In the genomic region with DNA sequence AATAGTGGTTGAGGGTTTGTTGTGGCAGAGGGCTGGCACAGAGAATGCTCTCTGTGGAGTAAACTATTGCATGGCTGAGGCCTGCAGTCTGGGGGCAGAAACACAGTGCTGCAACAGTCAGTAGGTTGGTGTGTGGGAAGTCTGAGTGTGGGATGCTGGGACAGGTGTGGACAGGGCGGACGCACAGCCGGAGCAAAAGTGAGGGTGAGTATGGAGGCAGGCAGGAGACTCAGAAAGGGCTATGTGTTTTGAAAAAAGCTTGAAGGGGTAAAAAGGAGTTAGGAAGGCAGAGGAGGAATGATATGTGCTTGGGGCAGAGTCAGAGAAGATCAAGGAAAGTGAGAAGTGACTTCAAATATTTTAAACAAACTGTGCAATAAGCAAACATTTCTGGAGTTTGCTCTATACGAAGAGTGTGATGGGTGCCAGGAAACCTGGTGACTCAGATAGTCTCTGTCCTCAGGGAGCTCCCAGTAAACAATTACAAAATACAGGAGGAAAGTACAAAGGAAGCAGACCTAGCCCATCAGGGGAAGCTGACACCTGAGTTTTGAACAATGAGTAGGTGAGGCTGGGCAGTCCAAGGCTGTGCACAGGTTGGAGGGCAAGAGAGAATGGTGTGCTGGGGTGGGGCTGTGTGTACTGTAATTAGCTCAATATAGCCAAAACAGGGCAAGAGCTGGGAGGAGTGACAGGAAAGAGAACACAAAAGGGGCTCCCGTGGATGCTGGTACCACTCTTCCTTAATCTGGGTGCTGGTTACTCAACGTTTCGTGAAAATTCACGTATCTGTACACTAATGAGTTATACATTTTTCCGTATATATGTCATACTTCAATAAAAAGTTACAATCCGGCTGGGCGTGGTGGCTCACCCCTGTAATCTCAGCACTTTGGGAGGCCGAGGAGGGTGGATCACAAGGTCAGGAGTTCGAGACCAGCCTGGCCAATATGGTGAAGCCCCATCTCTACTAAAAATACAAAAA, we compare ENCODE assay signal across 14 cellular contexts. TPM values are rescaled to one million over a fixed set of nuclear protein-coding genes. Genes with fewer than 3 reads are reported as not detected.
DNase-seq lines count a peak whose midpoint lies in the region; ATAC-seq, FAIRE-seq and TF ChIP-seq lines count a peak whose summit lies in the region.
"Had no signal": no experiment of that assay in that cellular context is flagged by ENCODE, and none has a peak within 500 bp of the region (broad histone marks: within the 10 kb centered on the region; RNA-seq: fewer than 3 reads in every experiment).

No MANE protein-coding gene starts in this region.

- WGBS in H1 (ENCODE audit: extremely low coverage in 1 of 2, insufficient coverage in 1 of 2, insufficient read length in 1 of 2, insufficient replicate concordance in 2 of 2, low coverage in 1 of 2, low lambda C conversion rate in 2 of 2, missing lambda C conversion rate in 1 of 2), 2 experiments: 94% methylated on average over 13 of the region's 13 CpGs; no CpG with 5 or more reads in 1 of the 2 experiments

- DNase-seq in DMS53 (lab: John Stamatoyannopoulos, UW): peak; percentile 32
- no peak for DNase-seq in DMS53 treated with DMSO at 0.1 percent for 48 hours (lab: John Stamatoyannopoulos, UW; ENCODE audit: unreplicated experiment)
- peak; percentile 28 for DNase-seq in NCI-H460 (ENCODE audit: extremely low read depth, low read depth)
- DNase-seq in H1 (ENCODE audit: low read depth in 1 of 2, low spot score in 2 of 2): no peak
- DNase-seq in neural crest cell (ENCODE audit: low read depth, low spot score): no peak
- no peak for DNase-seq in naive thymus-derived CD8-positive, alpha-beta T cell
- no peak for DNase-seq in SJCRH30
- DNase-seq: DMS 273 treated with DMSO at 0.1 percent for 48 hours, hippocampal formation, NCI-H510A, psoas muscle had no signal

- CTCF ChIA-PET in H1 (lab: Charles Lee; ENCODE audit: partially characterized antibody): interaction anchor here (0.6 to 1.6 kb wide), 5 partner anchors 8 to 284 kb away, joined by 3 to 6 read pairs (median 4); no protein-coding TSS in a partner anchor

- no peak overlapping the region for H3K4ac ChIP-seq in H1 (replicated peaks; ENCODE audit: insufficient read length, low read depth, low read length)

- H3K27ac Mint-ChIP-seq in neural crest cell (ENCODE audit: unreplicated experiment): peak overlapping the region; percentile 4
- peak overlapping the region in 3 of 10 donors; percentile 45 to 63 (median 46) for H3K27ac Mint-ChIP-seq in naive thymus-derived CD8-positive, alpha-beta T cell

- FAIRE-seq in H1 (lab: Jason Lieb, UNC): no peak
- FAIRE-seq: GM12891 had no signal

- H3K4me2 ChIP-seq in H1 (ENCODE audit: insufficient read depth in 1 of 2, low read depth in 2 of 2, low read length in 2 of 2): no peak overlapping the region

- H3K14ac ChIP-seq in H1 (ENCODE audit: insufficient read length): no peak overlapping the region

- no peaks in the 10 kb centered on the region for H3K79me2 ChIP-seq in H1 (ENCODE audit: control insufficient read depth in 1 of 2, insufficient read depth in 2 of 2, low read length in 2 of 2)

- no peaks in the 10 kb centered on the region for H4K20me1 ChIP-seq in H1 (replicated peaks in 1 of 2; ENCODE audit: control insufficient read depth in 1 of 2, insufficient read depth in 2 of 2, low read length in 2 of 2)

- H3K9me3 ChIP-seq in H1 (ENCODE audit: insufficient read depth in 2 of 2, low read depth in 1 of 2, low read length in 1 of 2): peaks cover 0 to 4% of the 10 kb centered on the region in 2 experiments; a peak in 1 of 4 replicates
- no peaks in the 10 kb centered on the region; the same call in 1 of the 2 replicates for H3K9me3 ChIP-seq in SJCRH30 (replicated peaks)
- H3K9me3 ChIP-seq: psoas muscle had no signal

- H2BK20ac ChIP-seq in H1 (ENCODE audit: low read length): no peak overlapping the region

- H3K4me3 Mint-ChIP-seq in neural crest cell: no peak overlapping the region
- no peak overlapping the region for H3K4me3 Mint-ChIP-seq in naive thymus-derived CD8-positive, alpha-beta T cell

- peaks cover 11% of the 10 kb centered on the region for H3K4me1 Mint-ChIP-seq in neural crest cell
- peaks cover 0 to 13% (median 6%) of the 10 kb centered on the region in 4 donors for H3K4me1 Mint-ChIP-seq in naive thymus-derived CD8-positive, alpha-beta T cell

- peaks cover 6% of the 10 kb centered on the region for H3K9me3 Mint-ChIP-seq in neural crest cell
- no peaks in the 10 kb centered on the region for H3K9me3 Mint-ChIP-seq in naive thymus-derived CD8-positive, alpha-beta T cell

- H2BK12ac ChIP-seq in H1 (ENCODE audit: low read depth, low read length): no peak overlapping the region

- no peak overlapping the region for H3K18ac ChIP-seq in H1 (ENCODE audit: extremely low read depth, low read length)

- H3K4me1 ChIP-seq in H1 (replicated peaks in 1 of 4; ENCODE audit: control insufficient read depth in 3 of 4, insufficient read depth in 4 of 4, low read length in 3 of 4): no peaks in the 10 kb centered on the region
- no peaks in the 10 kb centered on the region for H3K4me1 ChIP-seq in SJCRH30

- no peak overlapping the region for H2BK15ac ChIP-seq in H1 (ENCODE audit: low read length)

- TF ChIP-seq CTCF in H1 (IDR thresholded peaks at IDR 0.05; ENCODE audit: control extremely low read depth in 1 of 3, insufficient read depth in 1 of 3, low read depth in 1 of 3, low read length in 3 of 3) (no peak), neural crest cell (conservative IDR thresholded peaks at IDR 0.05) (no peak)

- no peak overlapping the region for H3K4me3 ChIP-seq in H1 (ENCODE audit: extremely low read depth in 1 of 4, insufficient read depth in 2 of 4, low read depth in 3 of 4, low read length in 4 of 4)
- no peak overlapping the region for H3K4me3 ChIP-seq in SJCRH30
- H3K4me3 ChIP-seq: psoas muscle had no signal

- no peak overlapping the region for H3K9ac ChIP-seq in H1 (replicated peaks in 1 of 4; ENCODE audit: extremely low read depth in 1 of 4, low read depth in 3 of 4, low read length in 3 of 4)

- no peak overlapping the region for H2AFZ ChIP-seq in H1 (ENCODE audit: low read length)

- H3K36me3 ChIP-seq in H1 (ENCODE audit: control insufficient read depth in 2 of 4, insufficient read depth in 4 of 4, low read length in 3 of 4) (no peaks in the 10 kb centered on the region; a peak in 1 of 8 replicates), SJCRH30 (peaks cover 21% of the 10 kb centered on the region)

- no peaks in the 10 kb centered on the region for H3K27me3 Mint-ChIP-seq in neural crest cell (ENCODE audit: low read depth)
- H3K27me3 Mint-ChIP-seq in naive thymus-derived CD8-positive, alpha-beta T cell: no peaks in the 10 kb centered on the region

- no peak for TF ChIP-seq POLR2A in H1 (IDR thresholded peaks at IDR 0.05; ENCODE audit: control extremely low read depth in 1 of 2, low read depth in 2 of 2, low read length in 2 of 2)

- H2BK120ac ChIP-seq in H1 (replicated peaks; ENCODE audit: low read depth, low read length): no peak overlapping the region

- no peak overlapping the region for H4K5ac ChIP-seq in H1 (ENCODE audit: insufficient read length, low read depth, low read length)

- H3K56ac ChIP-seq in H1 (replicated peaks; ENCODE audit: insufficient read length, low read depth, low read length): no peak overlapping the region

- peaks cover 37% of the 10 kb centered on the region for H3K36me3 Mint-ChIP-seq in neural crest cell (ENCODE audit: low read depth)
- peaks cover 18 to 67% (median 38%) of the 10 kb centered on the region in 3 donors for H3K36me3 Mint-ChIP-seq in naive thymus-derived CD8-positive, alpha-beta T cell

- H3K27me3 ChIP-seq in H1 (replicated peaks in 1 of 4; ENCODE audit: control insufficient read depth in 3 of 4, extremely low read depth in 1 of 4, insufficient read depth in 3 of 4, low read length in 3 of 4) (no peaks in the 10 kb centered on the region), SJCRH30 (no peaks in the 10 kb centered on the region)

- no peak for TF ChIP-seq RAD21 in H1 (IDR thresholded peaks at IDR 0.05 in 1 of 2, conservative IDR thresholded peaks at IDR 0.05 in 1 of 2; ENCODE audit: low read depth in 2 of 2, low read length in 2 of 2)

- H3K27ac ChIP-seq in H1 (ENCODE audit: low read depth, low read length) (no peak overlapping the region), SJCRH30 (no peak overlapping the region)
- H3K27ac ChIP-seq: 22Rv1, psoas muscle had no signal

- no peaks in the 10 kb centered on the region for H3K23me2 ChIP-seq in H1 (ENCODE audit: low read depth, low read length)

- no peaks in the 10 kb centered on the region for H3K79me1 ChIP-seq in H1 (ENCODE audit: low read depth, low read length)

- POLR2A ChIA-PET in H1 (lab: Charles Lee; ENCODE audit: partially characterized antibody): no interaction called here
- POLR2A ChIA-PET in naive thymus-derived CD8-positive, alpha-beta T cell (lab: Charles Lee): no interaction called here

- no peak overlapping the region for H2BK5ac ChIP-seq in H1 (ENCODE audit: low read depth, low read length)

- no peak for ATAC-seq in naive thymus-derived CD8-positive, alpha-beta T cell
- ATAC-seq in HG02981 (IDR thresholded peaks at IDR 0.05; ENCODE audit: unreplicated experiment): no peak
- ATAC-seq: psoas muscle had no signal

- no peak overlapping the region for H3K23ac ChIP-seq in H1 (ENCODE audit: insufficient read length)

- H4K91ac ChIP-seq in H1 (replicated peaks; ENCODE audit: insufficient read length, low read length): no peak overlapping the region

- TF ChIP-seq EP300 in H1 (IDR thresholded peaks at IDR 0.05; ENCODE audit: borderline replicate concordance in 1 of 2, low read depth in 2 of 2, low read length in 2 of 2): no peak

- H4K8ac ChIP-seq in H1 (ENCODE audit: extremely low read depth, insufficient read depth, low read length): peak overlapping the region; percentile 38

- no peak overlapping the region for H2AK5ac ChIP-seq in H1 (ENCODE audit: low read depth, low read length)

TF ChIP-seq in H1, 55 proteins besides CTCF, POLR2A, EP300 and RAD21 (continues in another document):
- no peak for TF ChIP-seq SP1 (IDR thresholded peaks at IDR 0.05; ENCODE audit: low read depth, low read length)

RNA-seq across cellular contexts. Expression of a gene that starts 55.2 kb away (rescaled TPM):
- total RNA-seq in NCI-H460 (2014; rRNA removed; shearing (Covaris generic)): 34.9 and 38.3 TPM in 2 replicates
- polyA plus RNA-seq in NCI-H460 (2014; cell fraction: nucleus; rRNA removed): 11.4 and 31.7 TPM in 2 replicates
- total RNA-seq in H1 (2021; fragmentation: NEBNext Ultra II Directional; extraction: Animal tissue kit (Norgen Biotek cat#: 25700)): 27.9 and 28.3 TPM in 2 replicates
- polyA plus RNA-seq in H1 (2011; rRNA removed): 80.9 and 117 TPM in 2 replicates
- polyA plus RNA-seq in H1 (2011; cell fraction: cytosol; rRNA removed): 64.1 TPM
- 33.7 TPM for polyA plus RNA-seq in H1 (2011; cell fraction: nucleus; rRNA removed)
- polyA plus RNA-seq in H1 (2012, experiment 1 of 2): 31.2 to 32.5 TPM (median 31.9 TPM) in 4 replicates
- 32.1 TPM for polyA plus RNA-seq in H1 (2012, experiment 2 of 2)
- 72.9 TPM for polyA plus RNA-seq in H1 (2013, experiment 1 of 2)
- polyA plus RNA-seq in H1 (2013, experiment 2 of 2): 73.5 TPM
- 73.7 and 78.8 TPM in 2 replicates for polyA minus RNA-seq in H1 (2011; rRNA and poly(A)+ RNA removed)
- polyA minus RNA-seq in H1 (2011; cell fraction: cytosol; rRNA and poly(A)+ RNA removed): 20.8 TPM
- polyA minus RNA-seq in H1 (2011; cell fraction: nucleus; rRNA and poly(A)+ RNA removed): 27.6 TPM
- total RNA-seq in neural crest cell: 54.9 and 55.5 TPM in 2 replicates
- 10 to 100 TPM; 11.4 to 14.0 TPM for total RNA-seq in naive thymus-derived CD8-positive, alpha-beta T cell
- polyA plus RNA-seq in naive thymus-derived CD8-positive, alpha-beta T cell: 10 to 100 TPM; 18.3 to 25.4 (median 23.2) TPM
- 48.2 and 50.5 TPM in 2 replicates for total RNA-seq in SJCRH30 (2014; rRNA removed; shearing (Covaris generic))

Comparison
In these comparisons a context has a peak if more than half of its experiments do, and no peak if none do; other contexts are left out.
1. DNase-seq: peak in DMS53 (single experiment) and NCI-H460 (single experiment); none in DMS53 treated with DMSO at 0.1 percent for 48 hours (single experiment), H1 (0 of 2), neural crest cell (single experiment), naive thymus-derived CD8-positive, alpha-beta T cell (0 of 10) and SJCRH30 (0 of 2).